Comparison of ENCODE assay signal across 8 cellular contexts in genomic region chr12:14885718-14886201, GRCh38. TPM values are rescaled to one million over a fixed set of nuclear protein-coding genes. Genes with fewer than 3 reads are reported as not detected.
DNase-seq lines count a peak whose midpoint lies in the region; ATAC-seq, FAIRE-seq and TF ChIP-seq lines count a peak whose summit lies in the region.

Gene MGP, minus strand, starts transcription at chr12:14885854. Its CDS starts 63 bp downstream, at chr12:14885791.

- H3K27ac Mint-ChIP-seq in CD4-positive, alpha-beta memory T cell, result peak within 1 kb of the TSS in 6 of 7 donors; percentile 26 to 91 (median 77)

- intact Hi-C loops in CD4-positive, alpha-beta memory T cell (cut with micrococcal nuclease), result loop anchor here (5.0 to 10.0 kb wide), 2 partner anchors 37 to 81 kb away; partner anchors contain the start of genes C12orf60 and WBP11
- intact Hi-C loops in posterior vena cava (cut with DNase I), result no loop called here

- H3K27me3 ChIP-seq in CD4-positive, alpha-beta memory T cell (ENCODE audit: insufficient read depth, low read length), result no peaks in the 10 kb centered on the region

- FAIRE-seq in D721Med (lab: Jason Lieb, UNC), result no peak

- H3K4me3 Mint-ChIP-seq in CD4-positive, alpha-beta memory T cell, result peak within 1 kb of the TSS; percentile 8 to 85 (median 64)

- H3K27ac ChIP-seq in CD4-positive, alpha-beta memory T cell (ENCODE audit: low read depth, low read length), result no peak within 1 kb of the TSS

- TF ChIP-seq CTCF in fibroblast of pulmonary artery (IDR thresholded peaks at IDR 0.05; ENCODE audit: low read length, missing control alignments) (no peak), D721Med (IDR thresholded peaks at IDR 0.05; ENCODE audit: insufficient read depth, missing control alignments) (no peak)

- no peaks in the 10 kb centered on the region for H3K36me3 Mint-ChIP-seq in CD4-positive, alpha-beta memory T cell

- H3K9me3 Mint-ChIP-seq in CD4-positive, alpha-beta memory T cell, result no peaks in the 10 kb centered on the region

- in situ Hi-C loops in SK-MEL-5 (cut with HindIII; ENCODE audit: low pct_unique_long_range_greater_than_20kb, low sequenced_read_pairs), result no loop called here

- DNase-seq in CD4-positive, alpha-beta memory T cell, result no peak
- DNase-seq in SK-MEL-5 (ENCODE audit: low read depth, low spot score) (peak; percentile 38), fibroblast of pulmonary artery (ENCODE audit: low read depth) (peak; percentile 99), posterior vena cava (ENCODE audit: low spot score) (peak; percentile 82), D721Med (ENCODE audit: insufficient read length, low spot score) (no peak)
- no peak for DNase-seq in stimulated activated CD4-positive, alpha-beta T cell treated with anti-CD3 and anti-CD28 coated beads, Interleukin-12 subunit alpha, Interleukin-12 subunit beta, amount 100 ng/mL, for 4 hours
- DNase-seq in stimulated activated CD4-positive, alpha-beta T cell treated with anti-CD3 and anti-CD28 coated beads, Interleukin-4, amount 100 ng/mL, for 4 hours, result no peak

- peaks cover 10 to 24% (median 16%) of the 10 kb centered on the region in 4 donors for H3K4me1 Mint-ChIP-seq in CD4-positive, alpha-beta memory T cell

- H3K9me3 ChIP-seq in CD4-positive, alpha-beta memory T cell (ENCODE audit: control insufficient read depth in 1 of 2, low read length in 2 of 2), result no peaks in the 10 kb centered on the region

- peaks cover 2 to 6% of the 10 kb centered on the region in 2 donors for H3K27me3 Mint-ChIP-seq in CD4-positive, alpha-beta memory T cell

- CTCF ChIA-PET in CD4-positive, alpha-beta memory T cell (lab: Charles Lee; ENCODE audit: partially characterized antibody), result no interaction called here

- ATAC-seq in HG02610 (IDR thresholded peaks at IDR 0.05; ENCODE audit: unreplicated experiment), result no peak

- peaks cover 17% of the 10 kb centered on the region for H3K4me1 ChIP-seq in CD4-positive, alpha-beta memory T cell (ENCODE audit: insufficient read depth, low read length)

- H3K36me3 ChIP-seq in CD4-positive, alpha-beta memory T cell (ENCODE audit: insufficient read depth, low read length), result no peaks in the 10 kb centered on the region

- H3K4me3 ChIP-seq in CD4-positive, alpha-beta memory T cell (ENCODE audit: low read length in 2 of 2), result no peak within 1 kb of the TSS
- H3K4me3 ChIP-seq in fibroblast of pulmonary artery (replicated peaks; ENCODE audit: low read depth, low read length), result peak within 1 kb of the TSS; percentile 80

- POLR2A ChIA-PET in CD4-positive, alpha-beta memory T cell (lab: Charles Lee; ENCODE audit: partially characterized antibody), result no interaction called here

RNA-seq across cellular contexts. Expression of gene MGP, which starts in this region (rescaled TPM):
- total RNA-seq in CD4-positive, alpha-beta memory T cell, result under 1 TPM in 1 of 2 experiments, not detected in 1; 0.49 TPM
- polyA plus RNA-seq in CD4-positive, alpha-beta memory T cell, result not detected
- total RNA-seq in SK-MEL-5 (2014; rRNA removed; shearing (Covaris generic)), result 402 and 415 TPM in 2 replicates
- polyA plus RNA-seq in SK-MEL-5 (2015; cell fraction: cytosol; rRNA removed), result 169 and 276 TPM in 2 replicates
- polyA plus RNA-seq in SK-MEL-5 (2015; cell fraction: nucleus; rRNA removed), result 34.3 and 59.2 TPM in 2 replicates
- total RNA-seq in posterior vena cava, result 1,000 to 10,000 TPM; 4,815 to 5,579 TPM

Comparison
In these comparisons a context has a peak if more than half of its experiments do, and no peak if none do; other contexts are left out.
1. RNA of gene MGP (total RNA-seq): 4,815 to 5,579 TPM in posterior vena cava and 402 to 415 TPM in SK-MEL-5; 0.49 TPM in CD4-positive, alpha-beta memory T cell; every median in the first group is over 100 times any median in the second.
2. RNA of gene MGP (total RNA-seq): 4,815 to 5,579 TPM in posterior vena cava; 402 to 415 TPM in SK-MEL-5; every median in the first group is over 10 times any median in the second.
3. DNase-seq: peak in SK-MEL-5 (single experiment), fibroblast of pulmonary artery (single experiment) and posterior vena cava (single experiment); none in CD4-positive, alpha-beta memory T cell (0 of 5), stimulated activated CD4-positive, alpha-beta T cell treated with anti-CD3 and anti-CD28 coated beads, Interleukin-12 subunit alpha, Interleukin-12 subunit beta, amount 100 ng/mL, for 4 hours (single experiment), D721Med (single experiment) and stimulated activated CD4-positive, alpha-beta T cell treated with anti-CD3 and anti-CD28 coated beads, Interleukin-4, amount 100 ng/mL, for 4 hours (0 of 2).